8 cellular contexts compared by ENCODE assay signal in genomic region chr22:44701824-44702478, GRCh38. TPM values are rescaled to one million over a fixed set of nuclear protein-coding genes. Genes with fewer than 3 reads are reported as not detected.
A peak's percentile ranks its signal among the peaks of the same experiment; 100 is the strongest.
DNase-seq lines count a peak whose midpoint lies in the region; ATAC-seq and TF ChIP-seq lines count a peak whose summit lies in the region.

TSS of gene PRR5 (plus strand) at chr22:44702204. CDS start at chr22:44702475, 271 bp downstream.

- peak within 1 kb of the TSS; percentile 74 to 91 (median 83) for H3K27ac Mint-ChIP-seq in naive thymus-derived CD4-positive, alpha-beta T cell
- peak within 1 kb of the TSS; percentile 83 for H3K27ac Mint-ChIP-seq in stimulated activated memory B cell treated with anti-CD40 and anti-IgM and Interleukin-4, amounts not matched to agents 10 μg/mL and 1 μg/mL and 100 μg/mL, for 72 hours

- H3K27me3 Mint-ChIP-seq in naive thymus-derived CD4-positive, alpha-beta T cell = peaks cover 0 to 9% (median 0%) of the 10 kb centered on the region in 5 donors
- no peaks in the 10 kb centered on the region for H3K27me3 Mint-ChIP-seq in stimulated activated memory B cell treated with anti-CD40 and anti-IgM and Interleukin-4, amounts not matched to agents 10 μg/mL and 1 μg/mL and 100 μg/mL, for 72 hours

- peaks cover 0 to 8% (median 0%) of the 10 kb centered on the region in 5 donors for H3K36me3 Mint-ChIP-seq in naive thymus-derived CD4-positive, alpha-beta T cell
- H3K36me3 Mint-ChIP-seq in stimulated activated memory B cell treated with anti-CD40 and anti-IgM and Interleukin-4, amounts not matched to agents 10 μg/mL and 1 μg/mL and 100 μg/mL, for 72 hours = peaks cover 8% of the 10 kb centered on the region

- peak within 1 kb of the TSS; percentile 53 to 90 (median 80) for H3K4me3 ChIP-seq in esophagus squamous epithelium
- H3K4me3 ChIP-seq in naive thymus-derived CD4-positive, alpha-beta T cell (ENCODE audit: low read length) = peak within 1 kb of the TSS; percentile 64

- H3K27ac ChIP-seq in esophagus squamous epithelium = peak within 1 kb of the TSS; percentile 39 to 76 (median 68)
- H3K27ac ChIP-seq in naive thymus-derived CD4-positive, alpha-beta T cell (ENCODE audit: low read depth, low read length) = peak within 1 kb of the TSS; percentile 68

- POLR2A ChIA-PET in naive thymus-derived CD4-positive, alpha-beta T cell (lab: Charles Lee) = no interaction called here

- H3K9me3 Mint-ChIP-seq in naive thymus-derived CD4-positive, alpha-beta T cell = no peaks in the 10 kb centered on the region
- no peaks in the 10 kb centered on the region for H3K9me3 Mint-ChIP-seq in stimulated activated memory B cell treated with anti-CD40 and anti-IgM and Interleukin-4, amounts not matched to agents 10 μg/mL and 1 μg/mL and 100 μg/mL, for 72 hours

- CTCF ChIA-PET in naive thymus-derived CD4-positive, alpha-beta T cell (lab: Charles Lee) = interaction anchor here (1.5 kb wide), 1 partner anchor 17 kb away, joined by 3 read pairs; no protein-coding TSS in a partner anchor

- intact Hi-C loops in esophagus squamous epithelium (cut with DNase I) = no loop called here
- intact Hi-C loops in naive thymus-derived CD4-positive, alpha-beta T cell (cut with micrococcal nuclease) = loop anchor here (1.0 to 10.0 kb wide), 7 partner anchors 17 to 747 kb away; partner anchors contain the start of genes KIAA0930 (in 1 of the 2), PARVG (in 1 of the 2) and SAMM50 (in 1 of the 2)

- peak in 2 of 4 donors; percentile 17 to 51 for TF ChIP-seq POLR2A in esophagus squamous epithelium (IDR thresholded peaks at IDR 0.05)

- 16% methylated on average over 16 of the region's 88 CpGs; no CpG with 5 or more reads in 1 of the 2 donors for WGBS in esophagus squamous epithelium, 2 donors

- peaks cover 0 to 8% (median 0%) of the 10 kb centered on the region in 3 donors for H3K36me3 ChIP-seq in esophagus squamous epithelium
- H3K36me3 ChIP-seq in naive thymus-derived CD4-positive, alpha-beta T cell (ENCODE audit: control insufficient read depth in 2 of 3, insufficient read depth in 3 of 3, low read length in 3 of 3) = no peaks in the 10 kb centered on the region

- H3K4me1 ChIP-seq in esophagus squamous epithelium = peaks cover 21 to 55% (median 22%) of the 10 kb centered on the region in 3 donors
- H3K4me1 ChIP-seq in naive thymus-derived CD4-positive, alpha-beta T cell (ENCODE audit: control insufficient read depth in 2 of 2, insufficient read depth in 2 of 2, low read length in 2 of 2) = peaks cover 21 to 23% of the 10 kb centered on the region in 2 donors

- H3K9me3 ChIP-seq in esophagus squamous epithelium = no peaks in the 10 kb centered on the region
- no peaks in the 10 kb centered on the region for H3K9me3 ChIP-seq in naive thymus-derived CD4-positive, alpha-beta T cell (ENCODE audit: control insufficient read depth in 2 of 3, low read length in 3 of 3)

- peaks cover 0 to 34% (median 0%) of the 10 kb centered on the region in 4 donors for H3K27me3 ChIP-seq in esophagus squamous epithelium
- H3K27me3 ChIP-seq in naive thymus-derived CD4-positive, alpha-beta T cell (ENCODE audit: control insufficient read depth in 2 of 2, insufficient read depth in 2 of 2, low read length in 2 of 2) = no peaks in the 10 kb centered on the region

- TF ChIP-seq CTCF in esophagus squamous epithelium (IDR thresholded peaks at IDR 0.05) = peak in 1 of 6 experiments; percentile 8

- DNase-seq in 8988T = peak; percentile 52
- DNase-seq in OCI-M1 (lab: John Stamatoyannopoulos, UW) = peak; percentile 74
- DNase-seq in activated T-cell treated with anti-CD3 and anti-CD28 coated beads, Interleukin-2, amount 50 U/mL, for 1 hour = peak; percentile 83
- DNase-seq in esophagus squamous epithelium (lab: John Stamatoyannopoulos, UW) = peak; percentile 33
- DNase-seq in naive thymus-derived CD4-positive, alpha-beta T cell = peak; percentile 73 to 85 (median 81)

- H3K4me3 Mint-ChIP-seq in naive thymus-derived CD4-positive, alpha-beta T cell = peak within 1 kb of the TSS; percentile 72 to 83 (median 78)
- peak within 1 kb of the TSS; percentile 75 for H3K4me3 Mint-ChIP-seq in stimulated activated memory B cell treated with anti-CD40 and anti-IgM and Interleukin-4, amounts not matched to agents 10 μg/mL and 1 μg/mL and 100 μg/mL, for 72 hours

- ATAC-seq in GM18517 (IDR thresholded peaks at IDR 0.05; ENCODE audit: unreplicated experiment) (peak; percentile 47), HG03135 (IDR thresholded peaks at IDR 0.05; ENCODE audit: unreplicated experiment) (peak; percentile 75)
- ATAC-seq in naive thymus-derived CD4-positive, alpha-beta T cell = peak; percentile 94
- ATAC-seq in stimulated activated memory B cell treated with anti-CD40 and anti-IgM and Interleukin-4, amounts not matched to agents 10 μg/mL and 1 μg/mL and 100 μg/mL, for 72 hours = peak; percentile 93

- peaks cover 5 to 31% (median 17%) of the 10 kb centered on the region in 7 donors for H3K4me1 Mint-ChIP-seq in naive thymus-derived CD4-positive, alpha-beta T cell
- H3K4me1 Mint-ChIP-seq in stimulated activated memory B cell treated with anti-CD40 and anti-IgM and Interleukin-4, amounts not matched to agents 10 μg/mL and 1 μg/mL and 100 μg/mL, for 72 hours = peaks cover 41% of the 10 kb centered on the region

RNA-seq across cellular contexts. Expression of gene PRR5, which starts in this region (rescaled TPM):
- 10 to 100 TPM; 20.8 to 33.0 (median 23.4) TPM for total RNA-seq in esophagus squamous epithelium
- 10 to 100 TPM; 19.6 to 49.1 (median 44.4) TPM for total RNA-seq in naive thymus-derived CD4-positive, alpha-beta T cell
- polyA plus RNA-seq in naive thymus-derived CD4-positive, alpha-beta T cell = 10 to 100 TPM; 19.6 to 29.6 TPM

Comparison
In these comparisons a context has a peak if more than half of its experiments do, and no peak if none do; other contexts are left out.
1. Peak in every context shown above with its lines: DNase-seq, ATAC-seq, H3K4me3 ChIP-seq and H3K27ac ChIP-seq.
2. DNase-seq: peak in every context shown above with its lines; median percentile 83 in activated T-cell treated with anti-CD3 and anti-CD28 coated beads, Interleukin-2, amount 50 U/mL, for 1 hour; 81 in naive thymus-derived CD4-positive, alpha-beta T cell; 74 in OCI-M1; 52 in 8988T; 33 in esophagus squamous epithelium.